In genomic region chr1:90043573-90043972, GRCh38 we compare ENCODE assay signal across 2 cellular contexts.
TF ChIP-seq lines count a peak whose summit lies in the region.

No MANE protein-coding gene starts in this region.

TF ChIP-seq in HepG2, 621 proteins besides CTCF, POLR2A, EP300 and RAD21:
- no peak for TF ChIP-seq MLX (CRISPR knock-in tag; IDR thresholded peaks at IDR 0.05)
- no peak for TF ChIP-seq NKX3-1 (CRISPR knock-in tag; IDR thresholded peaks at IDR 0.05)
- 0 out of 2 replicates have a peak, but pooled peaks have one; percentile 15 for TF ChIP-seq PAXIP1 (CRISPR knock-in tag; conservative IDR thresholded peaks at IDR 0.05)
- no peak for TF ChIP-seq ZNF616 (CRISPR knock-in tag; IDR thresholded peaks at IDR 0.05; ENCODE audit: low read depth)

TF ChIP-seq in SK-N-SH treated with all-trans-retinoic acid at 6 μM for 48 hours, 23 proteins besides CTCF, POLR2A, EP300 and RAD21:
- TF ChIP-seq POU6F1 (CRISPR knock-in tag; IDR thresholded peaks at IDR 0.05; ENCODE audit: borderline replicate concordance, low read depth) (no peak), TOX (CRISPR knock-in tag; IDR thresholded peaks at IDR 0.05; ENCODE audit: borderline replicate concordance) (no peak), ARNTL (CRISPR knock-in tag; IDR thresholded peaks at IDR 0.05; ENCODE audit: borderline replicate concordance, low read depth) (no peak), ESRRG (CRISPR knock-in tag; IDR thresholded peaks at IDR 0.05) (no peak), TCF4 (CRISPR knock-in tag; IDR thresholded peaks at IDR 0.05; ENCODE audit: borderline replicate concordance) (no peak), CSDC2 (CRISPR knock-in tag; IDR thresholded peaks at IDR 0.05) (no peak), ISL1 (CRISPR knock-in tag; IDR thresholded peaks at IDR 0.05) (no peak), BACH2 (CRISPR knock-in tag; IDR thresholded peaks at IDR 0.05; ENCODE audit: borderline replicate concordance) (no peak), PPARA (CRISPR knock-in tag; IDR thresholded peaks at IDR 0.05; ENCODE audit: borderline replicate concordance) (no peak), SNAI2 (CRISPR knock-in tag; IDR thresholded peaks at IDR 0.05) (no peak), ZFP3 (CRISPR knock-in tag; IDR thresholded peaks at IDR 0.05) (no peak), GLIS3 (CRISPR knock-in tag; IDR thresholded peaks at IDR 0.05) (no peak), ZNF8 (CRISPR knock-in tag; IDR thresholded peaks at IDR 0.05) (no peak), ZNF70 (CRISPR knock-in tag; IDR thresholded peaks at IDR 0.05) (no peak), RARB (CRISPR knock-in tag; IDR thresholded peaks at IDR 0.05) (no peak), ZC3H10 (CRISPR knock-in tag; IDR thresholded peaks at IDR 0.05) (no peak)
- TF ChIP-seq, protein P1, sequence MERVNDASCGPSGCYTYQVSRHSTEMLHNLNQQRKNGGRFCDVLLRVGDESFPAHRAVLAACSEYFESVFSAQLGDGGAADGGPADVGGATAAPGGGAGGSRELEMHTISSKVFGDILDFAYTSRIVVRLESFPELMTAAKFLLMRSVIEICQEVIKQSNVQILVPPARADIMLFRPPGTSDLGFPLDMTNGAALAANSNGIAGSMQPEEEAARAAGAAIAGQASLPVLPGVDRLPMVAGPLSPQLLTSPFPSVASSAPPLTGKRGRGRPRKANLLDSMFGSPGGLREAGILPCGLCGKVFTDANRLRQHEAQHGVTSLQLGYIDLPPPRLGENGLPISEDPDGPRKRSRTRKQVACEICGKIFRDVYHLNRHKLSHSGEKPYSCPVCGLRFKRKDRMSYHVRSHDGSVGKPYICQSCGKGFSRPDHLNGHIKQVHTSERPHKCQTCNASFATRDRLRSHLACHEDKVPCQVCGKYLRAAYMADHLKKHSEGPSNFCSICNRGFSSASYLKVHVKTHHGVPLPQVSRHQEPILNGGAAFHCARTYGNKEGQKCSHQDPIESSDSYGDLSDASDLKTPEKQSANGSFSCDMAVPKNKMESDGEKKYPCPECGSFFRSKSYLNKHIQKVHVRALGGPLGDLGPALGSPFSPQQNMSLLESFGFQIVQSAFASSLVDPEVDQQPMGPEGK (CRISPR knock-in tag; IDR thresholded peaks at IDR 0.05; ENCODE audit: borderline replicate concordance): no peak
- TF ChIP-seq, protein P2, sequence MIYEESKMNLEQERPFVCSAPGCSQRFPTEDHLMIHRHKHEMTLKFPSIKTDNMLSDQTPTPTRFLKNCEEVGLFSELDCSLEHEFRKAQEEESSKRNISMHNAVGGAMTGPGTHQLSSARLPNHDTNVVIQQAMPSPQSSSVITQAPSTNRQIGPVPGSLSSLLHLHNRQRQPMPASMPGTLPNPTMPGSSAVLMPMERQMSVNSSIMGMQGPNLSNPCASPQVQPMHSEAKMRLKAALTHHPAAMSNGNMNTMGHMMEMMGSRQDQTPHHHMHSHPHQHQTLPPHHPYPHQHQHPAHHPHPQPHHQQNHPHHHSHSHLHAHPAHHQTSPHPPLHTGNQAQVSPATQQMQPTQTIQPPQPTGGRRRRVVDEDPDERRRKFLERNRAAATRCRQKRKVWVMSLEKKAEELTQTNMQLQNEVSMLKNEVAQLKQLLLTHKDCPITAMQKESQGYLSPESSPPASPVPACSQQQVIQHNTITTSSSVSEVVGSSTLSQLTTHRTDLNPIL (CRISPR knock-in tag; IDR thresholded peaks at IDR 0.05; ENCODE audit: low read depth): no peak
- TF ChIP-seq, protein P3, sequence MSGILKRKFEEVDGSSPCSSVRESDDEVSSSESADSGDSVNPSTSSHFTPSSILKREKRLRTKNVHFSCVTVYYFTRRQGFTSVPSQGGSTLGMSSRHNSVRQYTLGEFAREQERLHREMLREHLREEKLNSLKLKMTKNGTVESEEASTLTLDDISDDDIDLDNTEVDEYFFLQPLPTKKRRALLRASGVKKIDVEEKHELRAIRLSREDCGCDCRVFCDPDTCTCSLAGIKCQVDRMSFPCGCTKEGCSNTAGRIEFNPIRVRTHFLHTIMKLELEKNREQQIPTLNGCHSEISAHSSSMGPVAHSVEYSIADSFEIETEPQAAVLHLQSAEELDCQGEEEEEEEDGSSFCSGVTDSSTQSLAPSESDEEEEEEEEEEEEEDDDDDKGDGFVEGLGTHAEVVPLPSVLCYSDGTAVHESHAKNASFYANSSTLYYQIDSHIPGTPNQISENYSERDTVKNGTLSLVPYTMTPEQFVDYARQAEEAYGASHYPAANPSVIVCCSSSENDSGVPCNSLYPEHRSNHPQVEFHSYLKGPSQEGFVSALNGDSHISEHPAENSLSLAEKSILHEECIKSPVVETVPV (CRISPR knock-in tag; IDR thresholded peaks at IDR 0.05): no peak
- TF ChIP-seq, protein P4, sequence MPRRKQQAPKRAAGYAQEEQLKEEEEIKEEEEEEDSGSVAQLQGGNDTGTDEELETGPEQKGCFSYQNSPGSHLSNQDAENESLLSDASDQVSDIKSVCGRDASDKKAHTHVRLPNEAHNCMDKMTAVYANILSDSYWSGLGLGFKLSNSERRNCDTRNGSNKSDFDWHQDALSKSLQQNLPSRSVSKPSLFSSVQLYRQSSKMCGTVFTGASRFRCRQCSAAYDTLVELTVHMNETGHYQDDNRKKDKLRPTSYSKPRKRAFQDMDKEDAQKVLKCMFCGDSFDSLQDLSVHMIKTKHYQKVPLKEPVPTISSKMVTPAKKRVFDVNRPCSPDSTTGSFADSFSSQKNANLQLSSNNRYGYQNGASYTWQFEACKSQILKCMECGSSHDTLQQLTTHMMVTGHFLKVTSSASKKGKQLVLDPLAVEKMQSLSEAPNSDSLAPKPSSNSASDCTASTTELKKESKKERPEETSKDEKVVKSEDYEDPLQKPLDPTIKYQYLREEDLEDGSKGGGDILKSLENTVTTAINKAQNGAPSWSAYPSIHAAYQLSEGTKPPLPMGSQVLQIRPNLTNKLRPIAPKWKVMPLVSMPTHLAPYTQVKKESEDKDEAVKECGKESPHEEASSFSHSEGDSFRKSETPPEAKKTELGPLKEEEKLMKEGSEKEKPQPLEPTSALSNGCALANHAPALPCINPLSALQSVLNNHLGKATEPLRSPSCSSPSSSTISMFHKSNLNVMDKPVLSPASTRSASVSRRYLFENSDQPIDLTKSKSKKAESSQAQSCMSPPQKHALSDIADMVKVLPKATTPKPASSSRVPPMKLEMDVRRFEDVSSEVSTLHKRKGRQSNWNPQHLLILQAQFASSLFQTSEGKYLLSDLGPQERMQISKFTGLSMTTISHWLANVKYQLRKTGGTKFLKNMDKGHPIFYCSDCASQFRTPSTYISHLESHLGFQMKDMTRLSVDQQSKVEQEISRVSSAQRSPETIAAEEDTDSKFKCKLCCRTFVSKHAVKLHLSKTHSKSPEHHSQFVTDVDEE (CRISPR knock-in tag; IDR thresholded peaks at IDR 0.05): no peak
TF ChIP-seq in SK-N-SH treated with all-trans-retinoic acid at 6 μM for 48 hours: peak in this region for 0.
